1 cellular context compared by ENCODE assay signal in the genomic region with DNA sequence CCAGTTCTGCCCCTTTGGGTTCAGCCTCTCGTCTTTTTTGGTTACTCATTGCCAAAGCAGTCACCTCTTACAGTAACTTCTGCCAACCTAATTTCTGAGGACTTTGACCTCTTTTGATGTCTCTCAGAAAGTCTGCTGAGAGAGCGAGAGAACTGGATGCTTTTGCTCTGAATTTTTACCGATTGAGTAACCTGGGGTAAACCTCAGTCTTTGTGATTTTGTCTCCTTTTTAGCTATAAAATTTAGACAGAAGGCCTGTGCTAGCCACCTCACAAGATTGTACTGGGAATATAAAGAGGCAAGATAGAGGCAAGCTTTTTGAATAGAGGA.
TF ChIP-seq lines count a peak whose summit lies in the region.

No MANE protein-coding gene starts in this region.

TF ChIP-seq in HepG2, 621 proteins besides CTCF, POLR2A, EP300 and RAD21 (continued from another document and continues in another):
- no peak for TF ChIP-seq ZNF775 (CRISPR knock-in tag; IDR thresholded peaks at IDR 0.05; ENCODE audit: borderline replicate concordance)
- no peak for TF ChIP-seq SP1 (IDR thresholded peaks at IDR 0.05)
- TF ChIP-seq SP1 (CRISPR knock-in tag; IDR thresholded peaks at IDR 0.05): no peak
- peak; percentile 81 for TF ChIP-seq FOXA3 (CRISPR knock-in tag; IDR thresholded peaks at IDR 0.05)
- TF ChIP-seq SRSF9 (IDR thresholded peaks at IDR 0.05; ENCODE audit: borderline replicate concordance, insufficient read depth, low read depth, low read length, poor library complexity, severe bottlenecking): no peak
- TF ChIP-seq SKI (IDR thresholded peaks at IDR 0.05; ENCODE audit: partially characterized antibody): peak; percentile 41
- TF ChIP-seq, protein P1, sequence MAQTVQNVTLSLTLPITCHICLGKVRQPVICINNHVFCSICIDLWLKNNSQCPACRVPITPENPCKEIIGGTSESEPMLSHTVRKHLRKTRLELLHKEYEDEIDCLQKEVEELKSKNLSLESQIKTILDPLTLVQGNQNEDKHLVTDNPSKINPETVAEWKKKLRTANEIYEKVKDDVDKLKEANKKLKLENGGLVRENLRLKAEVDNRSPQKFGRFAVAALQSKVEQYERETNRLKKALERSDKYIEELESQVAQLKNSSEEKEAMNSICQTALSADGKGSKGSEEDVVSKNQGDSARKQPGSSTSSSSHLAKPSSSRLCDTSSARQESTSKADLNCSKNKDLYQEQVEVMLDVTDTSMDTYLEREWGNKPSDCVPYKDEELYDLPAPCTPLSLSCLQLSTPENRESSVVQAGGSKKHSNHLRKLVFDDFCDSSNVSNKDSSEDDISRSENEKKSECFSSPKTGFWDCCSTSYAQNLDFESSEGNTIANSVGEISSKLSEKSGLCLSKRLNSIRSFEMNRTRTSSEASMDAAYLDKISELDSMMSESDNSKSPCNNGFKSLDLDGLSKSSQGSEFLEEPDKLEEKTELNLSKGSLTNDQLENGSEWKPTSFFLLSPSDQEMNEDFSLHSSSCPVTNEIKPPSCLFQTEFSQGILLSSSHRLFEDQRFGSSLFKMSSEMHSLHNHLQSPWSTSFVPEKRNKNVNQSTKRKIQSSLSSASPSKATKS (CRISPR knock-in tag; IDR thresholded peaks at IDR 0.05): no peak
- TF ChIP-seq RFXAP (CRISPR knock-in tag; IDR thresholded peaks at IDR 0.05; ENCODE audit: borderline replicate concordance): peak; percentile 34; the same call in 1 of the 2 replicates
- 0 out of 2 replicates have a peak, but pooled peaks have one; percentile 32 for TF ChIP-seq ZNF761 (CRISPR knock-in tag; conservative IDR thresholded peaks at IDR 0.05)
- no peak for TF ChIP-seq RBFOX2 (IDR thresholded peaks at IDR 0.05; ENCODE audit: low read depth, low read length)
- no peak for TF ChIP-seq REXO4 (CRISPR knock-in tag; IDR thresholded peaks at IDR 0.05; ENCODE audit: borderline replicate concordance)
- no peak for TF ChIP-seq ZNF549 (CRISPR knock-in tag; IDR thresholded peaks at IDR 0.05)
- TF ChIP-seq ZNF530 (CRISPR knock-in tag; IDR thresholded peaks at IDR 0.05; ENCODE audit: low read depth): no peak
- TF ChIP-seq ZFAT (CRISPR knock-in tag; conservative IDR thresholded peaks at IDR 0.05): no peak
- TF ChIP-seq, protein P2, sequence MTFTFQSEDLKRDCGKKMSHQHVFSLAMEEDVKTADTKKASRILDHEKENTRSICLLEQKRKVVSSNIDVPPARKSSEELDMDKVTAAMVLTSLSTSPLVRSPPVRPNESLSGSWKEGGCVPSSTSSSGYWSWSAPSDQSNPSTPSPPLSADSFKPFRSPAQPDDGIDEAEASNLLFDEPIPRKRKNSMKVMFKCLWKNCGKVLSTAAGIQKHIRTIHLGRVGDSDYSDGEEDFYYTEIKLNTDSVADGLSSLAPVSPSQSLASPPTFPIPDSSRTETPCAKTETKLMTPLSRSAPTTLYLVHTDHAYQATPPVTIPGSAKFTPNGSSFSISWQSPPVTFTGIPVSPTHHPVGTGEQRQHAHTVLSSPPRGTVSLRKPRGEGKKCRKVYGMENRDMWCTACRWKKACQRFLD (CRISPR knock-in tag; IDR thresholded peaks at IDR 0.05; ENCODE audit: borderline replicate concordance): no peak
- no peak for TF ChIP-seq ZNF160 (CRISPR knock-in tag; IDR thresholded peaks at IDR 0.05)
- TF ChIP-seq, protein P3, sequence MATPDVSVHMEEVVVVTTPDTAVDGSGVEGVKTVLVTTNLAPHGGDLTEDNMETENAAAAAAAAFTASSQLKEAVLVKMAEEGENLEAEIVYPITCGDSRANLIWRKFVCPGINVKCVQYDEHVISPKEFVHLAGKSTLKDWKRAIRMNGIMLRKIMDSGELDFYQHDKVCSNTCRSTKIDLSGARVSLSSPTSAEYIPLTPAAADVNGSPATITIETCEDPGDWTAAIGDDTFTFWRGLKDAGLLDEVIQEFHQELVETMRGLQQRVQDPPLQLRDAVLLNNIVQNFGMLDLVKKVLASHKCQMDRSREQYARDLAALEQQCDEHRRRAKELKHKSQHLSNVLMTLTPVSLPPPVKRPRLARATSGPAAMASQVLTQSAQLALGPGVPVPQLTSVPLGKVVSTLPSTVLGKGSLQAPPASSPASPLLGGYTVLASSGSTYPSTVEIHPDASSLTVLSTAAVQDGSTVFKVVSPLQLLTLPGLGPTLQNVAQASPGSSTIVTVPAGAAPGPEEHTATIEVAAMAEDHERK (CRISPR knock-in tag; IDR thresholded peaks at IDR 0.05; ENCODE audit: low read depth): no peak
- no peak for TF ChIP-seq ZNF263 (CRISPR knock-in tag; IDR thresholded peaks at IDR 0.05)
- TF ChIP-seq ZNF598 (CRISPR knock-in tag; IDR thresholded peaks at IDR 0.05; ENCODE audit: borderline replicate concordance): no peak
- TF ChIP-seq ZNF720 (CRISPR knock-in tag; IDR thresholded peaks at IDR 0.05): no peak
- TF ChIP-seq, protein P4, sequence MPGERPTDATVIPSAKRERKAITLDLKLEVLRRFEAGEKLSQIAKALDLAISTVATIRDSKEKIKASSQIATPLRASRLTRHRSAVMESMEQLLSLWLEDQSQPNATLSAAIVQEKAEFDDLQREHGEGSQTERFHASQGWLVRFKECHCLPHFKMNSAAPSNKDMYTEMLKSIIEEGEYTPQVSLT (CRISPR knock-in tag; IDR thresholded peaks at IDR 0.05; ENCODE audit: borderline replicate concordance, low read depth): no peak
- TF ChIP-seq, protein P5, sequence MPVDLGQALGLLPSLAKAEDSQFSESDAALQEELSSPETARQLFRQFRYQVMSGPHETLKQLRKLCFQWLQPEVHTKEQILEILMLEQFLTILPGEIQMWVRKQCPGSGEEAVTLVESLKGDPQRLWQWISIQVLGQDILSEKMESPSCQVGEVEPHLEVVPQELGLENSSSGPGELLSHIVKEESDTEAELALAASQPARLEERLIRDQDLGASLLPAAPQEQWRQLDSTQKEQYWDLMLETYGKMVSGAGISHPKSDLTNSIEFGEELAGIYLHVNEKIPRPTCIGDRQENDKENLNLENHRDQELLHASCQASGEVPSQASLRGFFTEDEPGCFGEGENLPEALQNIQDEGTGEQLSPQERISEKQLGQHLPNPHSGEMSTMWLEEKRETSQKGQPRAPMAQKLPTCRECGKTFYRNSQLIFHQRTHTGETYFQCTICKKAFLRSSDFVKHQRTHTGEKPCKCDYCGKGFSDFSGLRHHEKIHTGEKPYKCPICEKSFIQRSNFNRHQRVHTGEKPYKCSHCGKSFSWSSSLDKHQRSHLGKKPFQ (CRISPR knock-in tag; IDR thresholded peaks at IDR 0.05; ENCODE audit: insufficient replicate concordance): no peak
- TF ChIP-seq, protein P6, sequence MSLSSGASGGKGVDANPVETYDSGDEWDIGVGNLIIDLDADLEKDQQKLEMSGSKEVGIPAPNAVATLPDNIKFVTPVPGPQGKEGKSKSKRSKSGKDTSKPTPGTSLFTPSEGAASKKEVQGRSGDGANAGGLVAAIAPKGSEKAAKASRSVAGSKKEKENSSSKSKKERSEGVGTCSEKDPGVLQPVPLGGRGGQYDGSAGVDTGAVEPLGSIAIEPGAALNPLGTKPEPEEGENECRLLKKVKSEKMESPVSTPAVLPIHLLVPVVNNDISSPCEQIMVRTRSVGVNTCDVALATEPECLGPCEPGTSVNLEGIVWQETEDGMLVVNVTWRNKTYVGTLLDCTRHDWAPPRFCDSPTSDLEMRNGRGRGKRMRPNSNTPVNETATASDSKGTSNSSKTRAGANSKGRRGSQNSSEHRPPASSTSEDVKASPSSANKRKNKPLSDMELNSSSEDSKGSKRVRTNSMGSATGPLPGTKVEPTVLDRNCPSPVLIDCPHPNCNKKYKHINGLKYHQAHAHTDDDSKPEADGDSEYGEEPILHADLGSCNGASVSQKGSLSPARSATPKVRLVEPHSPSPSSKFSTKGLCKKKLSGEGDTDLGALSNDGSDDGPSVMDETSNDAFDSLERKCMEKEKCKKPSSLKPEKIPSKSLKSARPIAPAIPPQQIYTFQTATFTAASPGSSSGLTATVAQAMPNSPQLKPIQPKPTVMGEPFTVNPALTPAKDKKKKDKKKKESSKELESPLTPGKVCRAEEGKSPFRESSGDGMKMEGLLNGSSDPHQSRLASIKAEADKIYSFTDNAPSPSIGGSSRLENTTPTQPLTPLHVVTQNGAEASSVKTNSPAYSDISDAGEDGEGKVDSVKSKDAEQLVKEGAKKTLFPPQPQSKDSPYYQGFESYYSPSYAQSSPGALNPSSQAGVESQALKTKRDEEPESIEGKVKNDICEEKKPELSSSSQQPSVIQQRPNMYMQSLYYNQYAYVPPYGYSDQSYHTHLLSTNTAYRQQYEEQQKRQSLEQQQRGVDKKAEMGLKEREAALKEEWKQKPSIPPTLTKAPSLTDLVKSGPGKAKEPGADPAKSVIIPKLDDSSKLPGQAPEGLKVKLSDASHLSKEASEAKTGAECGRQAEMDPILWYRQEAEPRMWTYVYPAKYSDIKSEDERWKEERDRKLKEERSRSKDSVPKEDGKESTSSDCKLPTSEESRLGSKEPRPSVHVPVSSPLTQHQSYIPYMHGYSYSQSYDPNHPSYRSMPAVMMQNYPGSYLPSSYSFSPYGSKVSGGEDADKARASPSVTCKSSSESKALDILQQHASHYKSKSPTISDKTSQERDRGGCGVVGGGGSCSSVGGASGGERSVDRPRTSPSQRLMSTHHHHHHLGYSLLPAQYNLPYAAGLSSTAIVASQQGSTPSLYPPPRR (CRISPR knock-in tag; IDR thresholded peaks at IDR 0.05; ENCODE audit: borderline replicate concordance): peak; percentile 66; the same call in 1 of the 2 replicates
- peak; percentile 77; the same call in 1 of the 2 replicates for TF ChIP-seq ZNF12 (CRISPR knock-in tag; IDR thresholded peaks at IDR 0.05)
- no peak for TF ChIP-seq FOXA1 (IDR thresholded peaks at IDR 0.05)
- peak; percentile 30 for TF ChIP-seq FOXA1 (CRISPR knock-in tag; IDR thresholded peaks at IDR 0.05)
- TF ChIP-seq ZFYVE20 (CRISPR knock-in tag; IDR thresholded peaks at IDR 0.05; ENCODE audit: borderline replicate concordance, low read depth): no peak
- TF ChIP-seq HMG20A (CRISPR knock-in tag; IDR thresholded peaks at IDR 0.05; ENCODE audit: borderline replicate concordance): peak; percentile 92
- no peak for TF ChIP-seq HOXA5 (CRISPR knock-in tag; IDR thresholded peaks at IDR 0.05)
- no peak for TF ChIP-seq ZNF788 (CRISPR knock-in tag; IDR thresholded peaks at IDR 0.05; ENCODE audit: borderline replicate concordance)
- TF ChIP-seq, protein P7, sequence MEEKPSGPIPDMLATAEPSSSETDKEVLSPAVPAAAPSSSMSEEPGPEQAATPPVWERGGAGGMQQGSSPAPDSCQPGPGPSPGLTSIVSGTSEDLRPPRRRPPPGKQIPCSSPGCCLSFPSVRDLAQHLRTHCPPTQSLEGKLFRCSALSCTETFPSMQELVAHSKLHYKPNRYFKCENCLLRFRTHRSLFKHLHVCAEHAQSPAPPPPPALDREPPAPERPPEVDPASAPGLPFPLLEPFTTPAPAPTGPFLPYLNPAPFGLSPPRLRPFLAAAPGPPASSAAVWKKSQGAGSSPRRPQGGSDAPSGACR (CRISPR knock-in tag; IDR thresholded peaks at IDR 0.05): no peak; the same call in 1 of the 2 replicates
- TF ChIP-seq, protein P8, sequence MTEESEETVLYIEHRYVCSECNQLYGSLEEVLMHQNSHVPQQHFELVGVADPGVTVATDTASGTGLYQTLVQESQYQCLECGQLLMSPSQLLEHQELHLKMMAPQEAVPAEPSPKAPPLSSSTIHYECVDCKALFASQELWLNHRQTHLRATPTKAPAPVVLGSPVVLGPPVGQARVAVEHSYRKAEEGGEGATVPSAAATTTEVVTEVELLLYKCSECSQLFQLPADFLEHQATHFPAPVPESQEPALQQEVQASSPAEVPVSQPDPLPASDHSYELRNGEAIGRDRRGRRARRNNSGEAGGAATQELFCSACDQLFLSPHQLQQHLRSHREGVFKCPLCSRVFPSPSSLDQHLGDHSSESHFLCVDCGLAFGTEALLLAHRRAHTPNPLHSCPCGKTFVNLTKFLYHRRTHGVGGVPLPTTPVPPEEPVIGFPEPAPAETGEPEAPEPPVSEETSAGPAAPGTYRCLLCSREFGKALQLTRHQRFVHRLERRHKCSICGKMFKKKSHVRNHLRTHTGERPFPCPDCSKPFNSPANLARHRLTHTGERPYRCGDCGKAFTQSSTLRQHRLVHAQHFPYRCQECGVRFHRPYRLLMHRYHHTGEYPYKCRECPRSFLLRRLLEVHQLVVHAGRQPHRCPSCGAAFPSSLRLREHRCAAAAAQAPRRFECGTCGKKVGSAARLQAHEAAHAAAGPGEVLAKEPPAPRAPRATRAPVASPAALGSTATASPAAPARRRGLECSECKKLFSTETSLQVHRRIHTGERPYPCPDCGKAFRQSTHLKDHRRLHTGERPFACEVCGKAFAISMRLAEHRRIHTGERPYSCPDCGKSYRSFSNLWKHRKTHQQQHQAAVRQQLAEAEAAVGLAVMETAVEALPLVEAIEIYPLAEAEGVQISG (CRISPR knock-in tag; IDR thresholded peaks at IDR 0.05): peak; percentile 17; the same call in 1 of the 2 replicates
- TF ChIP-seq ZNF703 (CRISPR knock-in tag; IDR thresholded peaks at IDR 0.05; ENCODE audit: borderline replicate concordance): no peak
- TF ChIP-seq, protein P9, sequence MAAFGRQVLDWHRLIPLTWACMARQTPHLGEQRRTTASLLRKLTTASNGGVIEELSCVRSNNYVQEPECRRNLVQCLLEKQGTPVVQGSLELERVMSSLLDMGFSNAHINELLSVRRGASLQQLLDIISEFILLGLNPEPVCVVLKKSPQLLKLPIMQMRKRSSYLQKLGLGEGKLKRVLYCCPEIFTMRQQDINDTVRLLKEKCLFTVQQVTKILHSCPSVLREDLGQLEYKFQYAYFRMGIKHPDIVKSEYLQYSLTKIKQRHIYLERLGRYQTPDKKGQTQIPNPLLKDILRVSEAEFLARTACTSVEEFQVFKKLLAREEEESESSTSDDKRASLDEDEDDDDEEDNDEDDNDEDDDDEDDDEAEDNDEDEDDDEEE (CRISPR knock-in tag; IDR thresholded peaks at IDR 0.05): no peak
- peak; percentile 94 for TF ChIP-seq PPARG (CRISPR knock-in tag; conservative IDR thresholded peaks at IDR 0.05)
- no peak for TF ChIP-seq ZNF547 (CRISPR knock-in tag; IDR thresholded peaks at IDR 0.05)
- TF ChIP-seq, protein P10, sequence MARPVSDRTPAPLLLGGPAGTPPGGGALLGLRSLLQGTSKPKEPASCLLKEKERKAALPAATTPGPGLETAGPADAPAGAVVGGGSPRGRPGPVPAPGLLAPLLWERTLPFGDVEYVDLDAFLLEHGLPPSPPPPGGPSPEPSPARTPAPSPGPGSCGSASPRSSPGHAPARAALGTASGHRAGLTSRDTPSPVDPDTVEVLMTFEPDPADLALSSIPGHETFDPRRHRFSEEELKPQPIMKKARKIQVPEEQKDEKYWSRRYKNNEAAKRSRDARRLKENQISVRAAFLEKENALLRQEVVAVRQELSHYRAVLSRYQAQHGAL (CRISPR knock-in tag; IDR thresholded peaks at IDR 0.05; ENCODE audit: not compliant biosample characterization): no peak
- no peak for TF ChIP-seq ZFP37 (CRISPR knock-in tag; IDR thresholded peaks at IDR 0.05; ENCODE audit: borderline replicate concordance)
- no peak for TF ChIP-seq MAFK (conservative IDR thresholded peaks at IDR 0.05 in 1 of 2, IDR thresholded peaks at IDR 0.05 in 1 of 2; ENCODE audit: low read length in 2 of 2)
- TF ChIP-seq RAD51 (IDR thresholded peaks at IDR 0.05; ENCODE audit: borderline replicate concordance): no peak
- peak; percentile 79; the same call in 1 of the 2 replicates for TF ChIP-seq IRF2 (CRISPR knock-in tag; IDR thresholded peaks at IDR 0.05)
- TF ChIP-seq XRCC5 (optimal IDR thresholded peaks at IDR 0.05; ENCODE audit: low read length): no peak
- TF ChIP-seq ZNF121 (CRISPR knock-in tag; IDR thresholded peaks at IDR 0.05): no peak
- TF ChIP-seq ARHGAP35 (CRISPR knock-in tag; IDR thresholded peaks at IDR 0.05; ENCODE audit: borderline replicate concordance): no peak
- no peak for TF ChIP-seq SIN3B (IDR thresholded peaks at IDR 0.05; ENCODE audit: low read length)
- no peak for TF ChIP-seq ZNF577 (CRISPR knock-in tag; IDR thresholded peaks at IDR 0.05; ENCODE audit: borderline replicate concordance, low read depth)
- no peak for TF ChIP-seq SETDB1 (CRISPR knock-in tag; IDR thresholded peaks at IDR 0.05; ENCODE audit: borderline replicate concordance)
- no peak; the same call in 1 of the 2 replicates for TF ChIP-seq KDM5A (IDR thresholded peaks at IDR 0.05; ENCODE audit: borderline replicate concordance, low read length)
- TF ChIP-seq ZNF550 (CRISPR knock-in tag; IDR thresholded peaks at IDR 0.05; ENCODE audit: borderline replicate concordance): no peak
- TF ChIP-seq STAG1 (CRISPR knock-in tag; IDR thresholded peaks at IDR 0.05): peak; percentile 35
